In genomic region chr9:96853711-96854072, GRCh38 we compare ENCODE assay signal across 8 cellular contexts. TPM values are rescaled to one million over a fixed set of nuclear protein-coding genes. Genes with fewer than 3 reads are reported as not detected.
DNase-seq lines count a peak whose midpoint lies in the region; ATAC-seq and TF ChIP-seq lines count a peak whose summit lies in the region.

No MANE protein-coding gene starts in this region.

- ATAC-seq in GM18873 (IDR thresholded peaks at IDR 0.05; ENCODE audit: low FRiP score, unreplicated experiment) (peak; percentile 5), HG03175 (IDR thresholded peaks at IDR 0.05; ENCODE audit: unreplicated experiment) (peak; percentile 25)

- H3K27ac ChIP-seq in cardiac muscle cell (peak overlapping the region; percentile 61), rectal smooth muscle tissue (ENCODE audit: low read depth, low read length) (peak overlapping the region; percentile 74)

- H3K36me3 ChIP-seq in cardiac muscle cell (no peaks in the 10 kb centered on the region), rectal smooth muscle tissue (ENCODE audit: control insufficient read depth, insufficient read depth, low read length) (no peaks in the 10 kb centered on the region)

- no peaks in the 10 kb centered on the region for H3K9me3 ChIP-seq in cardiac muscle cell (ENCODE audit: low read depth)

- peaks cover 21% of the 10 kb centered on the region for H3K4me1 ChIP-seq in cardiac muscle cell (ENCODE audit: low read depth)
- peaks cover 7% of the 10 kb centered on the region for H3K4me1 ChIP-seq in rectal smooth muscle tissue (ENCODE audit: control insufficient read depth, insufficient read depth, low read length)

- peak overlapping the region; percentile 12 for H3K9ac ChIP-seq in rectal smooth muscle tissue (ENCODE audit: low read length)

- H3K27me3 ChIP-seq in cardiac muscle cell (no peaks in the 10 kb centered on the region), rectal smooth muscle tissue (ENCODE audit: control insufficient read depth, insufficient read depth, low read length) (no peaks in the 10 kb centered on the region)

- no peak for TF ChIP-seq CTCF in WI38 (IDR thresholded peaks at IDR 0.05; ENCODE audit: low read depth, low read length)
- TF ChIP-seq CTCF in cardiac muscle cell (IDR thresholded peaks at IDR 0.05; ENCODE audit: low read depth, low read length), result no peak

- H3K4me3 ChIP-seq in WI38 (ENCODE audit: low read depth, low read length) (peak overlapping the region; percentile 73), cardiac muscle cell (peak overlapping the region; percentile 78), rectal smooth muscle tissue (ENCODE audit: low read length) (peak overlapping the region; percentile 82)

- peak; percentile 25 for DNase-seq in A172 (ENCODE audit: low spot score)
- DNase-seq in cardiac muscle cell (ENCODE audit: low read depth in 1 of 2, low spot score in 1 of 2), result no peak
- no peak for DNase-seq in SIG-M5 (lab: John Stamatoyannopoulos, UW)
- DNase-seq in putamen (ENCODE audit: low spot score), result no peak

RNA-seq across cellular contexts. Expression of gene ZNF782, which starts 0.6 kb away (rescaled TPM):
- 6.9 and 12.5 TPM in 2 replicates for total RNA-seq in A172 (2014; rRNA removed; shearing (Covaris generic))
- 5.5 and 6.7 TPM in 2 replicates for total RNA-seq in cardiac muscle cell
- 2.7 and 3.0 TPM in 2 replicates for polyA plus RNA-seq in cardiac muscle cell
